Comparison of ENCODE assay signal across 8 cellular contexts in genomic region chr20:23419995-23420901, GRCh38. TPM values are rescaled to one million over a fixed set of nuclear protein-coding genes. Genes with fewer than 3 reads are reported as not detected.
DNase-seq lines count a peak whose midpoint lies in the region; ATAC-seq, FAIRE-seq and TF ChIP-seq lines count a peak whose summit lies in the region.

No MANE protein-coding gene starts in this region.

- no peaks in the 10 kb centered on the region for H3K36me3 Mint-ChIP-seq in activated naive CD4-positive, alpha-beta T cell treated with anti-CD3 and anti-CD28 coated beads, Interleukin-2, amount 50 U/mL, for 24 hours

- peak; percentile 36 for ATAC-seq in HG02973 (IDR thresholded peaks at IDR 0.05; ENCODE audit: unreplicated experiment)
- ATAC-seq in pancreas = peak; percentile 61 to 73 (median 69)
- ATAC-seq in aorta (ENCODE audit: low FRiP score) = peak; percentile 66
- ATAC-seq in HG03571 (IDR thresholded peaks at IDR 0.05; ENCODE audit: unreplicated experiment) = no peak

- H3K4me3 ChIP-seq in GM12864 (ENCODE audit: low read depth, low read length) (peak overlapping the region; percentile 82), SJCRH30 (peak overlapping the region; percentile 92), pancreas (peak overlapping the region; percentile 76 to 88 (median 86)), aorta (ENCODE audit: low read length in 2 of 2) (peak overlapping the region; percentile 81 to 83)

- H3K27ac ChIP-seq in SJCRH30 = peak overlapping the region; percentile 69
- H3K27ac ChIP-seq in pancreas = peak overlapping the region; percentile 59 to 77 (median 68)
- H3K27ac ChIP-seq in aorta (ENCODE audit: low read depth in 1 of 2, low read length in 2 of 2) = peak overlapping the region; percentile 49 to 61

- peak overlapping the region; percentile 99 for H3K4me3 Mint-ChIP-seq in activated naive CD4-positive, alpha-beta T cell treated with anti-CD3 and anti-CD28 coated beads, Interleukin-2, amount 50 U/mL, for 24 hours

- H3K4me1 Mint-ChIP-seq in activated naive CD4-positive, alpha-beta T cell treated with anti-CD3 and anti-CD28 coated beads, Interleukin-2, amount 50 U/mL, for 24 hours = peaks cover 65% of the 10 kb centered on the region

- TF ChIP-seq CTCF in GM12864 (IDR thresholded peaks at IDR 0.05; ENCODE audit: low read depth, low read length, missing control alignments) (no peak), pancreas (IDR thresholded peaks at IDR 0.05) (no peak)

- no peaks in the 10 kb centered on the region for H3K27me3 Mint-ChIP-seq in activated naive CD4-positive, alpha-beta T cell treated with anti-CD3 and anti-CD28 coated beads, Interleukin-2, amount 50 U/mL, for 24 hours

- intact Hi-C loops in head of caudate nucleus (cut with DNase I) = loop anchor here (5.0 kb wide), 1 partner anchor 58 kb away; the partner anchor contains the start of gene GZF1
- intact Hi-C loops in pancreas (cut with DNase I) = no loop called here
- intact Hi-C loops in aorta (cut with DNase I) = loop anchor here in 1 of 2 donors (5.0 to 10.0 kb wide), 2 partner anchors 58 to 205 kb away; partner anchors contain the start of gene GZF1

- no peaks in the 10 kb centered on the region; the same call in 1 of the 2 replicates for H3K9me3 ChIP-seq in SJCRH30 (replicated peaks)
- no peaks in the 10 kb centered on the region for H3K9me3 ChIP-seq in pancreas
- no peaks in the 10 kb centered on the region for H3K9me3 ChIP-seq in aorta (ENCODE audit: control insufficient read depth, low read length)

- FAIRE-seq in pancreas (lab: Jason Lieb, UNC) = no peak

- peak overlapping the region; percentile 98 for H3K27ac Mint-ChIP-seq in activated naive CD4-positive, alpha-beta T cell treated with anti-CD3 and anti-CD28 coated beads, Interleukin-2, amount 50 U/mL, for 24 hours

- H3K4me1 ChIP-seq in SJCRH30 (peaks cover 2% of the 10 kb centered on the region; the same call in 1 of the 2 replicates), pancreas (peaks cover 0 to 8% (median 0%) of the 10 kb centered on the region in 3 donors), aorta (ENCODE audit: control insufficient read depth in 1 of 2, insufficient read depth in 2 of 2, low read length in 2 of 2) (peaks cover 0 to 3% of the 10 kb centered on the region in 2 donors)

- H3K27me3 ChIP-seq in SJCRH30 (no peaks in the 10 kb centered on the region), pancreas (peaks cover 0 to under 1% (median 0%) of the 10 kb centered on the region in 4 donors), aorta (ENCODE audit: control insufficient read depth in 1 of 2, insufficient read depth in 2 of 2, low read length in 1 of 2) (no peaks in the 10 kb centered on the region)

- H3K36me3 ChIP-seq in SJCRH30 (no peaks in the 10 kb centered on the region; the same call in none of the 2 replicates), pancreas (no peaks in the 10 kb centered on the region), aorta (ENCODE audit: control insufficient read depth in 1 of 2, insufficient read depth in 2 of 2, low read length in 1 of 2) (no peaks in the 10 kb centered on the region)

- 2 to 3% methylated on average over 50 to 58 of the region's 58 CpGs for WGBS in pancreas, 2 donors
- 1% methylated on average over 54 to 58 of the region's 58 CpGs for WGBS in aorta, 2 donors

- H3K9me3 Mint-ChIP-seq in activated naive CD4-positive, alpha-beta T cell treated with anti-CD3 and anti-CD28 coated beads, Interleukin-2, amount 50 U/mL, for 24 hours = no peaks in the 10 kb centered on the region

- no peak for DNase-seq in GM12864 (ENCODE audit: low read depth)
- peak in 1 of 2 experiments; percentile 26 for DNase-seq in SJCRH30
- DNase-seq in head of caudate nucleus = peak in 35 of 42 donors; percentile 18 to 73 (median 38)
- peak; percentile 50 to 79 (median 65) for DNase-seq in pancreas
- peak; percentile 65 to 83 for DNase-seq in aorta

RNA-seq across cellular contexts. Expression of gene NAPB, which starts 1.0 kb away (rescaled TPM):
- total RNA-seq in SJCRH30 (2014; rRNA removed; shearing (Covaris generic)) = 7.1 and 11.3 TPM in 2 replicates
- total RNA-seq in pancreas (1 to 10 TPM; 2.3 to 6.3 (median 3.9) TPM), aorta (10 to 100 TPM; 10.6 to 15.2 TPM)
- polyA plus RNA-seq in pancreas (10 to 100 TPM in 1 of 2 donors, 1 to 10 TPM in 1; 4.2 to 11.7 TPM), aorta (1 to 10 TPM; 6.6 to 9.8 TPM)

RNA-seq across cellular contexts. Expression of gene CSTL1, which starts 19.2 kb away (rescaled TPM):
- not detected in 2 replicates for total RNA-seq in SJCRH30 (2014; rRNA removed; shearing (Covaris generic))
- total RNA-seq in pancreas (not detected), aorta (not detected)
- polyA plus RNA-seq in pancreas (not detected), aorta (not detected)

RNA-seq across cellular contexts. Expression of gene CST11, which starts 32.4 kb away (rescaled TPM):
- not detected in 2 replicates for total RNA-seq in SJCRH30 (2014; rRNA removed; shearing (Covaris generic))
- total RNA-seq in pancreas (not detected), aorta (not detected)
- polyA plus RNA-seq in pancreas (not detected), aorta (not detected)

RNA-seq across cellular contexts. Expression of gene GZF1, which starts 58.3 kb away (rescaled TPM):
- total RNA-seq in SJCRH30 (2014; rRNA removed; shearing (Covaris generic)) = 31.8 and 32.2 TPM in 2 replicates
- total RNA-seq in pancreas = 1 to 10 TPM; 3.5 to 7.9 (median 4.2) TPM
- 1 to 10 TPM; 4.3 to 4.5 TPM for polyA plus RNA-seq in pancreas
- 10 to 100 TPM; 13.2 to 19.5 TPM for total RNA-seq in aorta
- polyA plus RNA-seq in aorta = 1 to 10 TPM; 6.0 to 8.5 TPM
